ENCODE assay signal across 9 cellular contexts in genomic region chr11:100930185-100930778, GRCh38.
DNase-seq lines count a peak whose midpoint lies in the region; ATAC-seq, FAIRE-seq and TF ChIP-seq lines count a peak whose summit lies in the region.
"Had no signal": no experiment of that assay in that cellular context is flagged by ENCODE, and none has a peak within 500 bp of the region (broad histone marks: within the 10 kb centered on the region; RNA-seq: fewer than 3 reads in every experiment).

No MANE protein-coding gene starts in this region.

- H3K9me1 ChIP-seq in K562 (ENCODE audit: control insufficient read depth, insufficient read depth, low read length): no peaks in the 10 kb centered on the region

- H3K4me3 Mint-ChIP-seq in type B pancreatic cell: no peak overlapping the region
- H3K4me3 Mint-ChIP-seq: CD4-positive, CD25-positive, alpha-beta regulatory T cell had no signal

- peaks cover 9% of the 10 kb centered on the region for H3K4me1 Mint-ChIP-seq in type B pancreatic cell (ENCODE audit: unreplicated experiment)
- H3K4me1 Mint-ChIP-seq: CD4-positive, CD25-positive, alpha-beta regulatory T cell had no signal

- TF ChIP-seq EP300 in K562 (IDR thresholded peaks at IDR 0.05; ENCODE audit: low read length): no peak

- no peaks in the 10 kb centered on the region for H3K9me3 ChIP-seq in K562 (replicated peaks; ENCODE audit: control insufficient read depth, insufficient read depth, low read depth, low read length)

- H3K9me3 Mint-ChIP-seq in type B pancreatic cell: no peaks in the 10 kb centered on the region
- H3K9me3 Mint-ChIP-seq: CD4-positive, CD25-positive, alpha-beta regulatory T cell had no signal

- no TSS peak for BruUV-seq in K562 (replicated peaks; lab: Mats Ljungman, UMichigan)

- DNase-seq in NCI-H2107 treated with DMSO at 0.1 percent for 48 hours (lab: John Stamatoyannopoulos, UW; ENCODE audit: unreplicated experiment) (peak; percentile 16), NCI-H2107 (lab: John Stamatoyannopoulos, UW) (no peak), NCI-H2196 (lab: John Stamatoyannopoulos, UW; ENCODE audit: unreplicated experiment) (peak; percentile 42), K562 (ENCODE audit: extremely low read depth in 1 of 4, low spot score in 3 of 4) (peak; percentile 9 to 68 (median 22)), iris pigment epithelial cell (ENCODE audit: low read depth) (peak; percentile 71), type B pancreatic cell (ENCODE audit: extremely low spot score, unreplicated experiment) (no peak)

- H3K27me3 ChIP-seq in K562 (ENCODE audit: control insufficient read depth in 2 of 2, insufficient read depth in 2 of 2, low read length in 2 of 2): no peaks in the 10 kb centered on the region

- H3K27ac Mint-ChIP-seq in type B pancreatic cell: no peak overlapping the region
- H3K27ac Mint-ChIP-seq: CD4-positive, CD25-positive, alpha-beta regulatory T cell had no signal

- CTCF ChIA-PET in K562 (lab: Yijun Ruan, JAX; ENCODE audit: low intra/inter-chr PET ratio): interaction anchor here (0.7 to 1.7 kb wide), 2 partner anchors 151 to 354 kb away, joined by 3 to 16 read pairs; no protein-coding TSS in a partner anchor

- H4K20me1 ChIP-seq in K562 (replicated peaks; ENCODE audit: control insufficient read depth, insufficient read depth, low read length): no peaks in the 10 kb centered on the region

- no peaks in the 10 kb centered on the region for H3K36me3 ChIP-seq in K562 (ENCODE audit: control insufficient read depth, insufficient read depth, low read length)

- H3K4me3 ChIP-seq in K562: no peak overlapping the region

- no peak for TF ChIP-seq POLR2A in K562 (conservative IDR thresholded peaks at IDR 0.05)

- 35% methylated on average over 5 of the region's 5 CpGs for WGBS in K562 (ENCODE audit: insufficient coverage, low coverage, missing lambda C conversion rate)

- intact Hi-C loops in K562 (cut with micrococcal nuclease): loop anchor here (1.0 to 2.0 kb wide), 3 partner anchors 73 to 248 kb away; no protein-coding TSS in a partner anchor

- no peak overlapping the region for H3K27ac ChIP-seq in K562 (ENCODE audit: extremely low read depth, low read depth, low read length)

- no peak overlapping the region for H3K4me2 ChIP-seq in K562 (ENCODE audit: insufficient read depth, low read length)

- ATAC-seq in K562 (peak; percentile 78), HG03571 (IDR thresholded peaks at IDR 0.05; ENCODE audit: unreplicated experiment) (no peak), HG02623 (IDR thresholded peaks at IDR 0.05; ENCODE audit: unreplicated experiment) (no peak)

- POLR2A ChIA-PET in K562 (lab: Yijun Ruan, JAX): no interaction called here

- no peaks in the 10 kb centered on the region for H3K4me1 ChIP-seq in K562 (replicated peaks in 1 of 2; ENCODE audit: control insufficient read depth in 2 of 2, insufficient read depth in 2 of 2, low read length in 2 of 2)

- TF ChIP-seq CTCF in K562 (IDR thresholded peaks at IDR 0.05 in 2 of 3, conservative IDR thresholded peaks at IDR 0.05 in 1 of 3; ENCODE audit: insufficient read depth in 2 of 3, low read depth in 1 of 3, low read length in 3 of 3) (peak; percentile 29 to 68 (median 48); a peak in 5 of 6 replicates), type B pancreatic cell (conservative IDR thresholded peaks at IDR 0.05) (peak; percentile 81)

- peak; percentile 77 for FAIRE-seq in K562 (lab: Jason Lieb, UNC)

- H2AFZ ChIP-seq in K562 (ENCODE audit: low read depth, low read length): no peak overlapping the region

- H3K27me3 Mint-ChIP-seq in type B pancreatic cell: no peaks in the 10 kb centered on the region
- H3K27me3 Mint-ChIP-seq: CD4-positive, CD25-positive, alpha-beta regulatory T cell had no signal

- in situ Hi-C loops in K562 (cut with MboI): loop anchor here (10.0 kb wide), 1 partner anchor 355 kb away; no protein-coding TSS in a partner anchor

- peak; percentile 62 to 76 for TF ChIP-seq RAD21 in K562 (CRISPR knock-in tag; conservative IDR thresholded peaks at IDR 0.05 in 1 of 2, IDR thresholded peaks at IDR 0.05 in 1 of 2)

- H3K9ac ChIP-seq in K562 (ENCODE audit: insufficient read depth in 1 of 2, low read depth in 2 of 2, low read length in 2 of 2): no peak overlapping the region

- H3K79me2 ChIP-seq in K562 (ENCODE audit: control insufficient read depth, insufficient read depth, low read length): no peaks in the 10 kb centered on the region

- H3K36me3 Mint-ChIP-seq in type B pancreatic cell: no peaks in the 10 kb centered on the region
- H3K36me3 Mint-ChIP-seq: CD4-positive, CD25-positive, alpha-beta regulatory T cell had no signal

TF ChIP-seq in K562, 482 proteins besides CTCF, POLR2A, EP300 and RAD21:
- peak; percentile 89 to 91; a peak in 3 of 4 replicates for TF ChIP-seq TEAD1 (CRISPR knock-in tag; IDR thresholded peaks at IDR 0.05)
- TF ChIP-seq MAFG (tag; conservative IDR thresholded peaks at IDR 0.05): no peak
- TF ChIP-seq ZNF79 (CRISPR knock-in tag; IDR thresholded peaks at IDR 0.05; ENCODE audit: low read depth): peak; percentile 65; the same call in 1 of the 2 replicates
- 0 out of 2 replicates have a peak, but pooled peaks have one; percentile 19 for TF ChIP-seq SMC3 (conservative IDR thresholded peaks at IDR 0.05; ENCODE audit: insufficient read depth, low read depth, low read length)
- TF ChIP-seq, protein P1, sequence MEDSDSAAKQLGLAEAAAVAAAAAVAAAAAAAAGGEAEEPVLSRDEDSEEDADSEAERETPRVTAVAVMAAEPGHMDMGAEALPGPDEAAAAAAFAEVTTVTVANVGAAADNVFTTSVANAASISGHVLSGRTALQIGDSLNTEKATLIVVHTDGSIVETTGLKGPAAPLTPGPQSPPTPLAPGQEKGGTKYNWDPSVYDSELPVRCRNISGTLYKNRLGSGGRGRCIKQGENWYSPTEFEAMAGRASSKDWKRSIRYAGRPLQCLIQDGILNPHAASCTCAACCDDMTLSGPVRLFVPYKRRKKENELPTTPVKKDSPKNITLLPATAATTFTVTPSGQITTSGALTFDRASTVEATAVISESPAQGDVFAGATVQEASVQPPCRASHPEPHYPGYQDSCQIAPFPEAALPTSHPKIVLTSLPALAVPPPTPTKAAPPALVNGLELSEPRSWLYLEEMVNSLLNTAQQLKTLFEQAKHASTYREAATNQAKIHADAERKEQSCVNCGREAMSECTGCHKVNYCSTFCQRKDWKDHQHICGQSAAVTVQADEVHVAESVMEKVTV (CRISPR knock-in tag; IDR thresholded peaks at IDR 0.05): peak; percentile 18; the same call in 1 of the 2 replicates
- TF ChIP-seq TEAD2 (tag; IDR thresholded peaks at IDR 0.05): peak; percentile 90
- TF ChIP-seq TEAD4 (IDR thresholded peaks at IDR 0.05; ENCODE audit: low read length): peak; percentile 78
- TF ChIP-seq TEAD4 (CRISPR knock-in tag; IDR thresholded peaks at IDR 0.05; ENCODE audit: borderline replicate concordance): no peak
- TF ChIP-seq CEBPB (tag; IDR thresholded peaks at IDR 0.05): 0 out of 2 replicates have a peak, but pooled peaks have one; percentile 6
- no peak for TF ChIP-seq ZNF140 (CRISPR knock-in tag; IDR thresholded peaks at IDR 0.05)
- no peak for TF ChIP-seq ZNF277 (CRISPR knock-in tag; IDR thresholded peaks at IDR 0.05; ENCODE audit: borderline replicate concordance)

Comparison
In these comparisons a context has a peak if more than half of its experiments do, and no peak if none do; other contexts are left out.
1. DNase-seq: peak in NCI-H2107 treated with DMSO at 0.1 percent for 48 hours (single experiment), NCI-H2196 (single experiment), K562 (4 of 4) and iris pigment epithelial cell (single experiment); none in NCI-H2107 (single experiment) and type B pancreatic cell (single experiment).